8 cellular contexts compared by ENCODE assay signal in the genomic region with DNA sequence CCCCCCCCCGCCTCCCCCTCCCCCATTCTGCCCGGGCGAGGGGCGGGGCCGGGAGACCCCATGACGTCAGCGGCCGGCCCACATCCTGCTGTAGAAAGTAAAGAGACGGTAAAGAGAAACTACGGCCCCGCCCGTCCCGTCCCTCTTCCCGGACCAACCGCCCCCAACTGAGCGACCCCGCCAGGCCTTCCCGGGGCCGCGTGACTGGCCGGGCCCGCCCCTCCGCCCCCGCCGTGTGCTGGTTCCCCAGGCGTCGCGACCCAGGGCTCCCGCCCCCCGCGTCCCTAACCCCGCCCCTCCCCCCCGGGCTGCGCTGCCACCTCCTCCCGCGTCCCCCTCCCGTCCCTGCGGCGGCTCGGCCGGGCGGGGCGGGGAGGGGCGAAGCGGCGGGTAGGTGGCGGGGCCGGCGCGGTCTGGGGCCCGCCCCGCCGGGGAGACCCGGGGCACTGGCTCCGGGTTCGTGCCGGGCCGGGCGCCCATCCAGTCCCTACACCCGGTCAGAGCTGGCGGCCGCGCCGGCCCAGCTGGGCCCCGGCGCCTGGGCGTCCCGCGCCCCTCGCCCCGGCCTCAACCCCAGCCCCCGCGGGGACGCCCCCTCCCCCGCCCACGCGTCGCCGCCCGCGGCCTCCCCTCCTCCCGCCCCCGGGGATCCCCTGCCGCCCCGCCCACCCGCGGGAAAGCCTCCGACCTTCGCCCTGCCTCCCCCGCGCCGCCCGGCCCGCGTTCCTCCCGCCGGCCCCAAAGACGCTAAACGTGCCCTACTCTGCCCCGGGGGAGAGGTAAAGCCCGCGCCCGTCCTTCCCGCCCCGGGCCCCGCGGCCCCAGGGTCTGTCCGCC. TPM values are rescaled to one million over a fixed set of nuclear protein-coding genes. Genes with fewer than 3 reads are reported as not detected.
DNase-seq lines count a peak whose midpoint lies in the region; ATAC-seq, FAIRE-seq and TF ChIP-seq lines count a peak whose summit lies in the region.

No MANE protein-coding gene starts in this region.

- in situ Hi-C loops in GM13976 (cut with MboI; ENCODE audit: low sequenced_read_pairs, unreplicated experiment): loop anchor here (10.0 to 25.0 kb wide), 2 partner anchors 53 to 299 kb away; no protein-coding TSS in a partner anchor

- H3K9me3 ChIP-seq in cardiac muscle cell (ENCODE audit: low read depth): no peaks in the 10 kb centered on the region
- H3K9me3 ChIP-seq in prostate gland: no peaks in the 10 kb centered on the region

- peaks cover 30% of the 10 kb centered on the region for H3K36me3 Mint-ChIP-seq in activated naive CD8-positive, alpha-beta T cell treated with anti-CD3 and anti-CD28 coated beads, Interleukin-2, amount 50 U/mL, for 24 hours (ENCODE audit: low read depth)

- peaks cover 60% of the 10 kb centered on the region for H3K4me1 Mint-ChIP-seq in activated naive CD8-positive, alpha-beta T cell treated with anti-CD3 and anti-CD28 coated beads, Interleukin-2, amount 50 U/mL, for 24 hours

- H3K27me3 ChIP-seq in cardiac muscle cell (no peaks in the 10 kb centered on the region), prostate gland (replicated peaks; ENCODE audit: insufficient read depth) (no peaks in the 10 kb centered on the region)

- H3K36me3 ChIP-seq in cardiac muscle cell (no peaks in the 10 kb centered on the region), prostate gland (no peaks in the 10 kb centered on the region)

- peak; percentile 60 for ATAC-seq in HG02763 (IDR thresholded peaks at IDR 0.05; ENCODE audit: unreplicated experiment)
- ATAC-seq in activated naive CD8-positive, alpha-beta T cell treated with anti-CD3 and anti-CD28 coated beads, Interleukin-2, amount 50 U/mL, for 24 hours: peak; percentile 77

- peaks cover 4% of the 10 kb centered on the region for H3K9me3 Mint-ChIP-seq in activated naive CD8-positive, alpha-beta T cell treated with anti-CD3 and anti-CD28 coated beads, Interleukin-2, amount 50 U/mL, for 24 hours

- peak; percentile 96 for DNase-seq in GM13976 (ENCODE audit: low spot score)
- DNase-seq in NCI-H1417 treated with DMSO at 0.1 percent for 48 hours (lab: John Stamatoyannopoulos, UW): peak; percentile 43
- peak; percentile 83 to 97 for DNase-seq in SW 1271 (lab: John Stamatoyannopoulos, UW)
- DNase-seq in activated naive CD8-positive, alpha-beta T cell treated with anti-CD3 and anti-CD28 coated beads, Interleukin-2, amount 50 U/mL, for 24 hours: peak; percentile 96
- DNase-seq in cardiac muscle cell (ENCODE audit: low read depth in 1 of 2, low spot score in 1 of 2): peak; percentile 99
- peak; percentile 98 for DNase-seq in prostate gland (ENCODE audit: low spot score)
- peak; percentile 95 for DNase-seq in urothelium cell line (ENCODE audit: low spot score)

- TF ChIP-seq CTCF in GM13976 (IDR thresholded peaks at IDR 0.05; ENCODE audit: borderline replicate concordance, control extremely low read depth, extremely low read depth, insufficient read depth, missing control alignments) (no peak), cardiac muscle cell (IDR thresholded peaks at IDR 0.05; ENCODE audit: low read depth, low read length) (no peak), prostate gland (IDR thresholded peaks at IDR 0.05) (no peak)

- 2% methylated on average over 31 of the region's 108 CpGs for WGBS in prostate gland

- H3K4me1 ChIP-seq in cardiac muscle cell (ENCODE audit: low read depth) (peaks cover 21% of the 10 kb centered on the region), prostate gland (replicated peaks) (no peaks in the 10 kb centered on the region)

- peak overlapping the region; percentile 96 for H3K27ac Mint-ChIP-seq in activated naive CD8-positive, alpha-beta T cell treated with anti-CD3 and anti-CD28 coated beads, Interleukin-2, amount 50 U/mL, for 24 hours

- no peak for FAIRE-seq in urothelium cell line (lab: Jason Lieb, UNC)

- no peaks in the 10 kb centered on the region for H3K27me3 Mint-ChIP-seq in activated naive CD8-positive, alpha-beta T cell treated with anti-CD3 and anti-CD28 coated beads, Interleukin-2, amount 50 U/mL, for 24 hours

- H3K27ac ChIP-seq in cardiac muscle cell (peak overlapping the region; percentile 97), prostate gland (peak overlapping the region; percentile 96 to 98)

- peak overlapping the region; percentile 81 for H3K4me3 ChIP-seq in cardiac muscle cell
- peak overlapping the region; percentile 77 to 84 for H3K4me3 ChIP-seq in prostate gland

- TF ChIP-seq POLR2A in prostate gland (IDR thresholded peaks at IDR 0.05): no peak

- intact Hi-C loops in prostate gland (cut with DNase I): loop anchor here (10.0 kb wide), 1 partner anchor 427 kb away; no protein-coding TSS in a partner anchor

- peak overlapping the region; percentile 98 for H3K4me3 Mint-ChIP-seq in activated naive CD8-positive, alpha-beta T cell treated with anti-CD3 and anti-CD28 coated beads, Interleukin-2, amount 50 U/mL, for 24 hours

RNA-seq across cellular contexts. Expression of a gene that starts 0.6 kb away (rescaled TPM):
- 14.2 and 20.0 TPM in 2 replicates for total RNA-seq in cardiac muscle cell
- 5.3 and 9.2 TPM in 2 replicates for polyA plus RNA-seq in cardiac muscle cell
- 10 to 100 TPM; 35.2 to 38.0 TPM for total RNA-seq in prostate gland

Comparison
In these comparisons a context has a peak if more than half of its experiments do, and no peak if none do; other contexts are left out.
1. Peak in every context shown above with its lines: DNase-seq, ATAC-seq, H3K4me3 ChIP-seq and H3K27ac ChIP-seq.
2. DNase-seq: peak in every context shown above with its lines; median percentile 99 in cardiac muscle cell; 98 in prostate gland; 96 in GM13976; 96 in activated naive CD8-positive, alpha-beta T cell treated with anti-CD3 and anti-CD28 coated beads, Interleukin-2, amount 50 U/mL, for 24 hours; 95 in urothelium cell line; 90 in SW 1271; 43 in NCI-H1417 treated with DMSO at 0.1 percent for 48 hours.